In genomic region chr16:29663020-29663828, GRCh38 we compare ENCODE assay signal across 7 cellular contexts.
DNase-seq lines count a peak whose midpoint lies in the region; ATAC-seq and TF ChIP-seq lines count a peak whose summit lies in the region.

Gene SPN (plus strand): TSS chr16:29663247. CDS start chr16:29663729, 482 bp downstream.

- H3K36me3 Mint-ChIP-seq in T-helper 1 cell treated with Interleukin-12 subunit alpha and Interleukin-12 subunit beta and Interleukin-4 antibody, amounts not matched to agents 30 μg/mL and 1 μg/mL, for 36 hours (ENCODE audit: low read depth), result peaks cover 39% of the 10 kb centered on the region

- ATAC-seq in stimulated activated naive CD8-positive, alpha-beta T cell treated with anti-CD3 and anti-CD28 coated beads, Interleukin-15, Interleukin-2, amounts not matched to agents 100 U/mL and 50 U/mL, for 24 hours, result peak; percentile 38
- no peak for ATAC-seq in HG02840 (IDR thresholded peaks at IDR 0.05; ENCODE audit: low FRiP score, unreplicated experiment)
- ATAC-seq in HG02571 (IDR thresholded peaks at IDR 0.05; ENCODE audit: unreplicated experiment), result no peak

- no peak within 1 kb of the TSS for H3K27ac ChIP-seq in HEK293 (ENCODE audit: extremely low read depth, low read depth, low read length)
- H3K27ac ChIP-seq in duodenal mucosa (ENCODE audit: low read depth, low read length), result no peak within 1 kb of the TSS

- H3K4me3 ChIP-seq in HEK293 (ENCODE audit: low read depth, low read length) (no peak within 1 kb of the TSS), duodenal mucosa (ENCODE audit: low read depth in 1 of 2, low read length in 2 of 2) (peak within 1 kb of the TSS; percentile 46 to 66)

- peak within 1 kb of the TSS; percentile 94 for H3K27ac Mint-ChIP-seq in T-helper 1 cell treated with Interleukin-12 subunit alpha and Interleukin-12 subunit beta and Interleukin-4 antibody, amounts not matched to agents 30 μg/mL and 1 μg/mL, for 36 hours

- no peaks in the 10 kb centered on the region for H3K27me3 ChIP-seq in duodenal mucosa (ENCODE audit: control insufficient read depth in 1 of 2, insufficient read depth in 2 of 2, low read length in 2 of 2)

- H3K36me3 ChIP-seq in HEK293 (ENCODE audit: control insufficient read depth in 2 of 2, insufficient read depth in 1 of 2, low read length in 2 of 2), result no peaks in the 10 kb centered on the region
- no peaks in the 10 kb centered on the region for H3K36me3 ChIP-seq in duodenal mucosa (ENCODE audit: control insufficient read depth in 1 of 2, insufficient read depth in 2 of 2, low read length in 2 of 2)

- H3K9me3 ChIP-seq in HEK293 (ENCODE audit: control insufficient read depth, insufficient read depth, low read depth, low read length), result no peaks in the 10 kb centered on the region
- no peaks in the 10 kb centered on the region for H3K9me3 ChIP-seq in duodenal mucosa (ENCODE audit: control insufficient read depth in 1 of 2, low read length in 2 of 2)

- DNase-seq in stimulated activated naive CD8-positive, alpha-beta T cell treated with anti-CD3 and anti-CD28 coated beads, Interleukin-15, Interleukin-2, amounts not matched to agents 100 U/mL and 50 U/mL, for 24 hours, result peak; percentile 70
- no peak for DNase-seq in kidney glomerular epithelial cell (lab: John Stamatoyannopoulos, UW)

- peak within 1 kb of the TSS; percentile 99 for H3K4me3 Mint-ChIP-seq in T-helper 1 cell treated with Interleukin-12 subunit alpha and Interleukin-12 subunit beta and Interleukin-4 antibody, amounts not matched to agents 30 μg/mL and 1 μg/mL, for 36 hours

- H3K9ac ChIP-seq in duodenal mucosa (ENCODE audit: low read depth in 1 of 2, low read length in 2 of 2), result peak within 1 kb of the TSS; percentile 54 to 57

- H3K4me1 Mint-ChIP-seq in T-helper 1 cell treated with Interleukin-12 subunit alpha and Interleukin-12 subunit beta and Interleukin-4 antibody, amounts not matched to agents 30 μg/mL and 1 μg/mL, for 36 hours (ENCODE audit: low read depth), result peaks cover 37% of the 10 kb centered on the region

- H3K4me1 ChIP-seq in HEK293 (ENCODE audit: control insufficient read depth, insufficient read depth, low read length), result no peaks in the 10 kb centered on the region
- peaks cover 12 to 22% of the 10 kb centered on the region in 2 donors for H3K4me1 ChIP-seq in duodenal mucosa (ENCODE audit: control insufficient read depth in 1 of 2, insufficient read depth in 2 of 2, low read length in 2 of 2)

- H3K27me3 Mint-ChIP-seq in T-helper 1 cell treated with Interleukin-12 subunit alpha and Interleukin-12 subunit beta and Interleukin-4 antibody, amounts not matched to agents 30 μg/mL and 1 μg/mL, for 36 hours (ENCODE audit: low read depth), result no peaks in the 10 kb centered on the region

- H3K9me3 Mint-ChIP-seq in T-helper 1 cell treated with Interleukin-12 subunit alpha and Interleukin-12 subunit beta and Interleukin-4 antibody, amounts not matched to agents 30 μg/mL and 1 μg/mL, for 36 hours, result no peaks in the 10 kb centered on the region

- CTCF ChIA-PET in HEK293 (lab: Yijun Ruan, JAX), result no interaction called here

- TF ChIP-seq CTCF in HEK293 (tag by site-specific recombination; IDR thresholded peaks at IDR 0.05), result no peak

- POLR2A ChIA-PET in HEK293 (lab: Yijun Ruan, JAX), result no interaction called here

TF ChIP-seq in HEK293, 187 proteins besides CTCF, POLR2A, EP300 and RAD21:
- TF ChIP-seq ZNF580 (tag by site-specific recombination; IDR thresholded peaks at IDR 0.05) (no peak), OVOL3 (tag by site-specific recombination; IDR thresholded peaks at IDR 0.05) (no peak), ZNF449 (tag by site-specific recombination; IDR thresholded peaks at IDR 0.05) (peak; percentile 55; the same call in 1 of the 2 replicates), ZNF221 (tag by site-specific recombination; IDR thresholded peaks at IDR 0.05; ENCODE audit: borderline replicate concordance) (no peak), ZNF513 (tag by site-specific recombination; IDR thresholded peaks at IDR 0.05) (no peak), KLF10 (tag by site-specific recombination; IDR thresholded peaks at IDR 0.05) (no peak), EGR2 (tag by site-specific recombination; IDR thresholded peaks at IDR 0.05; ENCODE audit: low read depth) (0 out of 2 replicates have a peak, but pooled peaks have one; percentile 5), ZNF350 (tag by site-specific recombination; IDR thresholded peaks at IDR 0.05) (no peak), ZNF280C (tag by site-specific recombination; IDR thresholded peaks at IDR 0.05) (no peak), ZNF266 (tag by site-specific recombination; IDR thresholded peaks at IDR 0.05; ENCODE audit: low read depth) (no peak)
